8 cellular contexts compared by ENCODE assay signal in genomic region chr6:35047265-35048011, GRCh38.
DNase-seq lines count a peak whose midpoint lies in the region; ATAC-seq and TF ChIP-seq lines count a peak whose summit lies in the region.
"Had no signal": no experiment of that assay in that cellular context is flagged by ENCODE, and none has a peak within 500 bp of the region (broad histone marks: within the 10 kb centered on the region; RNA-seq: fewer than 3 reads in every experiment).

No MANE protein-coding gene starts in this region.

- H3K4me1 ChIP-seq in mesendoderm (ENCODE audit: control insufficient read depth, low read depth, low read length) (peaks cover 27% of the 10 kb centered on the region), urinary bladder (ENCODE audit: insufficient read depth) (peaks cover 2% of the 10 kb centered on the region)

- H3K79me1 ChIP-seq in mesendoderm (ENCODE audit: low read length), result peaks cover 3% of the 10 kb centered on the region

- no peak overlapping the region for H3K23ac ChIP-seq in mesendoderm (ENCODE audit: low read length)

- DNase-seq in NCI-H69 (lab: John Stamatoyannopoulos, UW), result peak; percentile 40
- DNase-seq in choroid plexus epithelial cell (ENCODE audit: low read depth), result peak; percentile 79
- DNase-seq in mesendoderm, result no peak
- DNase-seq: activated CD4-positive, alpha-beta T cell treated with anti-CD3 and anti-CD28 coated beads, Interleukin-2, amount 50 U/mL, for 4 hours had no signal

- no peaks in the 10 kb centered on the region for H3K36me3 ChIP-seq in mesendoderm (ENCODE audit: control insufficient read depth, insufficient read depth, low read length)
- no peaks in the 10 kb centered on the region for H3K36me3 ChIP-seq in urinary bladder (ENCODE audit: insufficient read depth)

- no peak overlapping the region for H4K5ac ChIP-seq in mesendoderm (ENCODE audit: low read length)

- ATAC-seq in GM21447 (IDR thresholded peaks at IDR 0.05; ENCODE audit: unreplicated experiment) (no peak), HG02870 (IDR thresholded peaks at IDR 0.05; ENCODE audit: unreplicated experiment) (no peak), HG03520 (IDR thresholded peaks at IDR 0.05; ENCODE audit: unreplicated experiment) (no peak)

- WGBS in mesendoderm (ENCODE audit: extremely low coverage, insufficient coverage, low lambda C conversion rate), result no CpG with 5 or more reads among the region's 7 CpGs
- WGBS in urinary bladder, result 53% methylated on average over 7 of the region's 7 CpGs

- H3K18ac ChIP-seq in mesendoderm (ENCODE audit: low read length), result no peak overlapping the region

- H3K27ac ChIP-seq in mesendoderm (ENCODE audit: low read depth, low read length) (peak overlapping the region; percentile 38), urinary bladder (ENCODE audit: low read depth) (peak overlapping the region; percentile 3)

- H3K4me3 ChIP-seq in choroid plexus epithelial cell (ENCODE audit: low read depth, low read length) (no peak overlapping the region), mesendoderm (ENCODE audit: low read length) (no peak overlapping the region), urinary bladder (ENCODE audit: low read depth, low read length) (no peak overlapping the region)

- no peak overlapping the region for H3K9ac ChIP-seq in mesendoderm (ENCODE audit: low read length)

- H4K8ac ChIP-seq in mesendoderm (ENCODE audit: low read depth, low read length), result no peak overlapping the region

- peak overlapping the region; percentile 82 for H3K56ac ChIP-seq in mesendoderm (ENCODE audit: low read length)

- H2BK15ac ChIP-seq in mesendoderm (replicated peaks; ENCODE audit: low read depth), result no peak overlapping the region

- no peak overlapping the region for H2BK120ac ChIP-seq in mesendoderm (ENCODE audit: low read depth, low read length)

- H3K4ac ChIP-seq in mesendoderm (ENCODE audit: low read depth, low read length), result no peak overlapping the region

- H3K27me3 ChIP-seq in mesendoderm (ENCODE audit: insufficient read depth, low read length, poor library complexity), result no peaks in the 10 kb centered on the region

- H2AK5ac ChIP-seq in mesendoderm (ENCODE audit: low read length), result peak overlapping the region; percentile 48

- H3K79me2 ChIP-seq in mesendoderm (ENCODE audit: control insufficient read depth, insufficient read depth, low read length), result no peaks in the 10 kb centered on the region

- H2BK5ac ChIP-seq in mesendoderm (ENCODE audit: low read length), result no peak overlapping the region

- TF ChIP-seq CTCF in choroid plexus epithelial cell (conservative IDR thresholded peaks at IDR 0.05; ENCODE audit: low read depth, low read length), result no peak

- H3K4me2 ChIP-seq in mesendoderm (ENCODE audit: low read length), result no peak overlapping the region
